In the genomic region with DNA sequence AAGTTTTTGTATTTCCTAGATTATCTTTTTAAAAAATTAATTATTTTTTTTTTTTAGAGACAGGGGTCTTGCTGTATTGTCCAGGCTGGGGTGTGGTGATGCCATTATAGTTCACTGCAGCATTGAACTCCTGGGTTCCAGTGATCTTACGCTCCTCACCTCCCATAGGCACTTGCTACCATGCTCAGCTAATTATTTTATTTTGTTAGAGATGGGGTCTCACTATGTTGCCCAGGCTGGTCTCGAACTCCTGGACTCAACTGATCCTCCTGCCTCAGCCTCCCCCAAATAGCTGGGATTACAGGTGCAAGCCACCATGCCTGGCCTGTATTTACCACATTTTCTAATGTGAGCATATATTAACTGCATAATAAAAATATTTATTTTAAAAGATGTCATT, we compare ENCODE assay signal across 11 cellular contexts.
"Had no signal": no experiment of that assay in that cellular context is flagged by ENCODE, and none has a peak within 500 bp of the region (broad histone marks: within the 10 kb centered on the region; RNA-seq: fewer than 3 reads in every experiment).

No MANE protein-coding gene starts in this region.

- FAIRE-seq: H54 had no signal

- H2AFZ ChIP-seq: GM23248 had no signal

- H3K9me3 Mint-ChIP-seq: H9, HFFc6 had no signal

- H3K4me3 Mint-ChIP-seq: H9, HFFc6 had no signal

- DNase-seq: GM23248, GOT3, H9, HCEC 1CT, HFFc6, IMR-90, Karpas-422, KBM-7 had no signal

- H3K4me2 ChIP-seq: KMS-11 had no signal

- H3K9ac ChIP-seq: GM23248, KMS-11 had no signal

- H3K27ac ChIP-seq: GM23248, HL-60, KMS-11 had no signal

- H3K27ac Mint-ChIP-seq: HFFc6 had no signal

- H3K4me3 ChIP-seq: GM23248 had no signal
